ENCODE assay signal across 8 cellular contexts in the genomic region with DNA sequence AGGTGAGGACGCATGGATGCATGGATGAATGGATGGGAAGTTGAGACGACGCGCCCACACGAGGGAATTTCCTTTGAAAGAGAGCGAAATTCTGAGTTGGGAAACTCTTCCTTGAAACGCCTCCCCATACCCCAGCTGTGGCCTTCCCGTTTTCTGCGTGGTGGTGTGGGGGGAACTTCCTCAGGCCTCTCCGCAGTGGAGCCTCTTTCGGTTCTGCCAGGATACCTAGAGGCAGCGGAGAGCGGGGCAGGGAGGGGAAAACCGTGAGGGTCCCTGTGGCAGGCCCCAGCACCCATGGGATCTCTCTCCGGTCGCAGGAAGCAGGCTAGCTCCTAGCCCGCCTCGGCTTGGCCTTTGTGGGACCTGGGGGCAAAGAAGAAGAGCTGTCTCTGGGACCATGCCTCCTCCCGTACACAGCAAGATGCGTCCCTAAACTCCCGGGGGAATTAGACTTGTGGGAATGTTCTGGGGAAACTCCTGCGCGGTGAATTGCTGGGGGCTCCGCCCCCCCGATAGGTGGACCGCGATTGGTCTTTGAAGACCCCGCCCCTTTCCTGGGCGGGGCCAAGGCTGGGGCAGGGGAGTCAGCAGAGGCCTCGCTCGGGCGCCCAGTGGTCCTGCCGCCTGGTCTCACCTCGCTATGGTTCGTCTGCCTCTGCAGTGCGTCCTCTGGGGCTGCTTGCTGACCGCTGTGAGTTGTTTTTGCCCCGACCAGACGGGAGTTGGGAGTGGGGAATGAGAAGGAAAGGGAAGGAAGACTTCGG. TPM values are rescaled to one million over a fixed set of nuclear protein-coding genes. Genes with fewer than 3 reads are reported as not detected.
DNase-seq lines count a peak whose midpoint lies in the region; ATAC-seq lines count a peak whose summit lies in the region.

A gene (plus strand): TSS at position 611 of the 764 bp plus-strand sequence. CDS start 30 bp downstream, at position 641.

- peaks cover 55% of the 10 kb centered on the region for H3K27me3 ChIP-seq in HUES6 (ENCODE audit: control insufficient read depth, insufficient read depth, low read length)

- peak within 1 kb of the TSS; percentile 71 for H3K4me3 ChIP-seq in HUES6 (ENCODE audit: low read depth, low read length)

- in situ Hi-C loops in Caki2 (cut with HindIII; ENCODE audit: low pct_unique_long_range_greater_than_20kb, low sequenced_read_pairs), result no loop called here

- H3K36me3 ChIP-seq in HUES6 (ENCODE audit: control insufficient read depth, insufficient read depth, low read length), result peaks cover 6% of the 10 kb centered on the region

- H3K27ac ChIP-seq in HUES6 (ENCODE audit: low read depth, low read length) (no peak within 1 kb of the TSS), caudate nucleus (ENCODE audit: low read depth, low read length) (peak within 1 kb of the TSS; percentile 18)

- H3K9ac ChIP-seq in HUES6 (ENCODE audit: low read length), result no peak within 1 kb of the TSS

- peak; percentile 86 for DNase-seq in Caki2 (ENCODE audit: low read depth)
- DNase-seq in activated CD4-positive, CD25-positive, alpha-beta regulatory T cell treated with anti-CD3 and anti-CD28 coated beads, Interleukin-2, amount 50 U/mL, for 16 hours (ENCODE audit: low read depth, low spot score), result peak; percentile 33
- DNase-seq in caudate nucleus (lab: John Stamatoyannopoulos, UW), result peak in 42 of 61 donors; percentile 14 to 62 (median 38)
- DNase-seq in islet precursor cell, result peak; percentile 96
- peak; percentile 28 to 56 (median 56) for DNase-seq in stimulated activated CD4-positive, alpha-beta T cell treated with anti-CD3 and anti-CD28 coated beads, Interleukin-12 subunit alpha, Interleukin-12 subunit beta, amount 100 ng/mL, for 48 hours (ENCODE audit: low read depth in 2 of 3, low spot score in 1 of 3)
- no peak for DNase-seq in COR-L47 (lab: John Stamatoyannopoulos, UW)

- ATAC-seq in GM21381 (IDR thresholded peaks at IDR 0.05; ENCODE audit: unreplicated experiment), result peak; percentile 66

- H3K4me1 ChIP-seq in HUES6 (ENCODE audit: control insufficient read depth, insufficient read depth, low read length), result peaks cover 2% of the 10 kb centered on the region; the same call in 1 of the 2 replicates

- no peaks in the 10 kb centered on the region for H3K9me3 ChIP-seq in HUES6 (ENCODE audit: control insufficient read depth, insufficient read depth, low read depth, low read length)

RNA-seq across cellular contexts. Expression of the gene that starts here (rescaled TPM):
- total RNA-seq in Caki2 (2014; rRNA removed; shearing (Covaris generic); ENCODE audit: low replicate concordance), result 24.1 and 29.9 TPM in 2 replicates
